In genomic region chr20:36082516-36082915, GRCh38 we compare ENCODE assay signal across 23 cellular contexts.
DNase-seq lines count a peak whose midpoint lies in the region; ATAC-seq and TF ChIP-seq lines count a peak whose summit lies in the region.
"Had no signal": no experiment of that assay in that cellular context is flagged by ENCODE, and none has a peak within 500 bp of the region (broad histone marks: within the 10 kb centered on the region; RNA-seq: fewer than 3 reads in every experiment).

No MANE protein-coding gene starts in this region.

- DNase-seq in Calu3 (peak; percentile 75), RWPE1 (ENCODE audit: low spot score) (no peak), progenitor cell of endocrine pancreas (ENCODE audit: low spot score, unreplicated experiment) (no peak), psoas muscle (no peak), nucleus accumbens (lab: John Stamatoyannopoulos, UW) (no peak)
- no peak for DNase-seq in activated CD8-positive, alpha-beta memory T cell treated with anti-CD3 and anti-CD28 coated beads, Interleukin-2, amount 10 ng/mL, durations not matched to agents 7 days and 5 days
- no peak for DNase-seq in activated CD4-positive, alpha-beta T cell treated with anti-CD3 and anti-CD28 coated beads, Interleukin-2, amount 10 ng/mL, durations not matched to agents 7 days and 5 days
- DNase-seq: EL, GF-D8, H7, HFFc6, KG1, NCI-H1092 treated with DMSO at 0.1 percent for 48 hours, NCI-H1436 treated with DMSO at 0.1 percent for 48 hours, NCI-H1930, NCI-H510A treated with DMSO at 0.1 percent for 48 hours, NCI-H748 treated with DMSO at 0.1 percent for 48 hours had no signal

- 87 to 88% (median 88%) methylated on average over 6 of the region's 6 CpGs for WGBS in psoas muscle, 3 donors

- peak; percentile 52 for ATAC-seq in esophagus mucosa
- no peak for ATAC-seq in psoas muscle
- ATAC-seq in activated CD8-positive, alpha-beta memory T cell treated with anti-CD3 and anti-CD28 coated beads, Interleukin-2, amount 10 ng/mL, durations not matched to agents 7 days and 5 days = no peak
- ATAC-seq: Right ventricle myocardium inferior had no signal

- H3K27ac Mint-ChIP-seq in Calu3 (ENCODE audit: unreplicated experiment) = peak overlapping the region; percentile 92
- peak overlapping the region; percentile 77 for H3K27ac Mint-ChIP-seq in progenitor cell of endocrine pancreas
- no peak overlapping the region for H3K27ac Mint-ChIP-seq in activated CD8-positive, alpha-beta memory T cell treated with anti-CD3 and anti-CD28 coated beads, Interleukin-2, amount 10 ng/mL, durations not matched to agents 7 days and 5 days
- H3K27ac Mint-ChIP-seq in activated CD4-positive, alpha-beta T cell treated with anti-CD3 and anti-CD28 coated beads, Interleukin-2, amount 10 ng/mL, durations not matched to agents 7 days and 5 days = no peak overlapping the region
- H3K27ac Mint-ChIP-seq: CD14-positive monocyte, HFFc6 had no signal

- H3K27me3 ChIP-seq in psoas muscle (ENCODE audit: insufficient read depth in 3 of 3, low read length in 2 of 3) = no peaks in the 10 kb centered on the region
- H3K27me3 ChIP-seq: Peyer's patch, SJSA1 had no signal

- POLR2A ChIA-PET in RWPE1 (lab: Yijun Ruan, JAX; ENCODE audit: low non-redundant PET) = no interaction called here
- POLR2A ChIA-PET in activated CD4-positive, alpha-beta T cell treated with anti-CD3 and anti-CD28 coated beads, Interleukin-2, amount 10 ng/mL, durations not matched to agents 7 days and 5 days (lab: Charles Lee) = no interaction called here

- no peak for TF ChIP-seq CTCF in Calu3 (IDR thresholded peaks at IDR 0.05; ENCODE audit: unreplicated experiment)
- no peak for TF ChIP-seq CTCF in RWPE1 (conservative IDR thresholded peaks at IDR 0.05; ENCODE audit: low read depth)
- no peak for TF ChIP-seq CTCF in progenitor cell of endocrine pancreas (IDR thresholded peaks at IDR 0.05; ENCODE audit: unreplicated experiment)
- no peak for TF ChIP-seq CTCF in psoas muscle (IDR thresholded peaks at IDR 0.05)

- peaks cover 46% of the 10 kb centered on the region for H3K36me3 Mint-ChIP-seq in Calu3 (ENCODE audit: insufficient read depth, unreplicated experiment)
- H3K36me3 Mint-ChIP-seq in progenitor cell of endocrine pancreas (ENCODE audit: insufficient read depth) = peaks cover 1% of the 10 kb centered on the region
- H3K36me3 Mint-ChIP-seq in activated CD8-positive, alpha-beta memory T cell treated with anti-CD3 and anti-CD28 coated beads, Interleukin-2, amount 10 ng/mL, durations not matched to agents 7 days and 5 days = no peaks in the 10 kb centered on the region
- no peaks in the 10 kb centered on the region for H3K36me3 Mint-ChIP-seq in activated CD4-positive, alpha-beta T cell treated with anti-CD3 and anti-CD28 coated beads, Interleukin-2, amount 10 ng/mL, durations not matched to agents 7 days and 5 days (ENCODE audit: low read depth)
- H3K36me3 Mint-ChIP-seq: CD14-positive monocyte had no signal

- CTCF ChIA-PET in Calu3 (lab: Charles Lee) = interaction anchor here (1.4 to 1.7 kb wide), 2 partner anchors 11 to 63 kb away, joined by 3 to 8 read pairs; no protein-coding TSS in a partner anchor
- CTCF ChIA-PET in RWPE1 (lab: Yijun Ruan, JAX) = no interaction called here
- CTCF ChIA-PET in activated CD8-positive, alpha-beta memory T cell treated with anti-CD3 and anti-CD28 coated beads, Interleukin-2, amount 10 ng/mL, durations not matched to agents 7 days and 5 days (lab: Charles Lee) = no interaction called here
- CTCF ChIA-PET in activated CD4-positive, alpha-beta T cell treated with anti-CD3 and anti-CD28 coated beads, Interleukin-2, amount 10 ng/mL, durations not matched to agents 7 days and 5 days (lab: Charles Lee) = interaction anchor here (0.6 kb wide), 1 partner anchor 246 kb away, joined by 5 read pairs; no protein-coding TSS in a partner anchor

- intact Hi-C loops in Calu3 (cut with micrococcal nuclease; ENCODE audit: unreplicated experiment) = loop anchor here (2.0 kb wide), 2 partner anchors 18 to 92 kb away; no protein-coding TSS in a partner anchor
- intact Hi-C loops in psoas muscle (cut with DNase I) = no loop called here

- H3K4me3 Mint-ChIP-seq in Calu3 (ENCODE audit: low read depth, unreplicated experiment) (peak overlapping the region; percentile 31), progenitor cell of endocrine pancreas (ENCODE audit: low read depth) (no peak overlapping the region)
- H3K4me3 Mint-ChIP-seq in activated CD8-positive, alpha-beta memory T cell treated with anti-CD3 and anti-CD28 coated beads, Interleukin-2, amount 10 ng/mL, durations not matched to agents 7 days and 5 days = no peak overlapping the region
- H3K4me3 Mint-ChIP-seq in activated CD4-positive, alpha-beta T cell treated with anti-CD3 and anti-CD28 coated beads, Interleukin-2, amount 10 ng/mL, durations not matched to agents 7 days and 5 days = no peak overlapping the region
- H3K4me3 Mint-ChIP-seq: CD14-positive monocyte, HFFc6 had no signal

- BruUV-seq in Calu3 (replicated peaks; lab: Mats Ljungman, UMichigan) = no TSS peak

- H3K27me3 Mint-ChIP-seq in Calu3 (ENCODE audit: unreplicated experiment) (no peaks in the 10 kb centered on the region), progenitor cell of endocrine pancreas (no peaks in the 10 kb centered on the region)
- peaks cover 25% of the 10 kb centered on the region for H3K27me3 Mint-ChIP-seq in activated CD8-positive, alpha-beta memory T cell treated with anti-CD3 and anti-CD28 coated beads, Interleukin-2, amount 10 ng/mL, durations not matched to agents 7 days and 5 days
- peaks cover 18% of the 10 kb centered on the region for H3K27me3 Mint-ChIP-seq in activated CD4-positive, alpha-beta T cell treated with anti-CD3 and anti-CD28 coated beads, Interleukin-2, amount 10 ng/mL, durations not matched to agents 7 days and 5 days

- H3K4me1 Mint-ChIP-seq in Calu3 (ENCODE audit: low read depth, unreplicated experiment) (peaks cover 87% of the 10 kb centered on the region), progenitor cell of endocrine pancreas (ENCODE audit: low read depth) (peaks cover 22% of the 10 kb centered on the region)
- peaks cover 15% of the 10 kb centered on the region for H3K4me1 Mint-ChIP-seq in activated CD8-positive, alpha-beta memory T cell treated with anti-CD3 and anti-CD28 coated beads, Interleukin-2, amount 10 ng/mL, durations not matched to agents 7 days and 5 days
- H3K4me1 Mint-ChIP-seq in activated CD4-positive, alpha-beta T cell treated with anti-CD3 and anti-CD28 coated beads, Interleukin-2, amount 10 ng/mL, durations not matched to agents 7 days and 5 days = peaks cover 9% of the 10 kb centered on the region

- H3K4me1 ChIP-seq in psoas muscle = no peaks in the 10 kb centered on the region

- H3K9me3 Mint-ChIP-seq in Calu3 (ENCODE audit: low read depth, unreplicated experiment) = peaks cover 3% of the 10 kb centered on the region
- H3K9me3 Mint-ChIP-seq in progenitor cell of endocrine pancreas (ENCODE audit: low read depth) = peaks cover 8% of the 10 kb centered on the region
- no peaks in the 10 kb centered on the region for H3K9me3 Mint-ChIP-seq in activated CD8-positive, alpha-beta memory T cell treated with anti-CD3 and anti-CD28 coated beads, Interleukin-2, amount 10 ng/mL, durations not matched to agents 7 days and 5 days (ENCODE audit: low read depth)
- no peaks in the 10 kb centered on the region for H3K9me3 Mint-ChIP-seq in activated CD4-positive, alpha-beta T cell treated with anti-CD3 and anti-CD28 coated beads, Interleukin-2, amount 10 ng/mL, durations not matched to agents 7 days and 5 days
- H3K9me3 Mint-ChIP-seq: HFFc6 had no signal

- H3K36me3 ChIP-seq in psoas muscle (ENCODE audit: insufficient read depth in 1 of 2, low read depth in 1 of 2) = no peaks in the 10 kb centered on the region
- H3K36me3 ChIP-seq: Peyer's patch, SJSA1 had no signal

- H3K4me3 ChIP-seq in psoas muscle = no peak overlapping the region
- H3K4me3 ChIP-seq: Peyer's patch, SJSA1 had no signal

- H3K27ac ChIP-seq in RWPE1 = peak overlapping the region; percentile 73
- no peak overlapping the region for H3K27ac ChIP-seq in psoas muscle
- H3K27ac ChIP-seq: HL-60, SJSA1 had no signal

- H3K9me3 ChIP-seq in psoas muscle = no peaks in the 10 kb centered on the region
- H3K9me3 ChIP-seq: Peyer's patch had no signal

Comparison
In these comparisons a context has a peak if more than half of its experiments do, and no peak if none do; other contexts are left out.
1. H3K27ac Mint-ChIP-seq: peak in Calu3 (single experiment) and progenitor cell of endocrine pancreas (single experiment); none in activated CD8-positive, alpha-beta memory T cell treated with anti-CD3 and anti-CD28 coated beads, Interleukin-2, amount 10 ng/mL, durations not matched to agents 7 days and 5 days (single experiment) and activated CD4-positive, alpha-beta T cell treated with anti-CD3 and anti-CD28 coated beads, Interleukin-2, amount 10 ng/mL, durations not matched to agents 7 days and 5 days (single experiment).
2. CTCF ChIA-PET loops: an anchor here in Calu3 (1.4 to 1.7 kb wide) and activated CD4-positive, alpha-beta T cell treated with anti-CD3 and anti-CD28 coated beads, Interleukin-2, amount 10 ng/mL, durations not matched to agents 7 days and 5 days (0.6 kb wide); none called in RWPE1 and activated CD8-positive, alpha-beta memory T cell treated with anti-CD3 and anti-CD28 coated beads, Interleukin-2, amount 10 ng/mL, durations not matched to agents 7 days and 5 days.